Comparison of ENCODE assay signal across 1 cellular context in genomic region chr10:79483948-79484347, GRCh38.
TF ChIP-seq lines count a peak whose summit lies in the region.

No MANE protein-coding gene starts in this region.

TF ChIP-seq in SK-N-SH treated with all-trans-retinoic acid at 6 μM for 48 hours, 23 proteins besides CTCF, POLR2A, EP300 and RAD21 (continued from another document):
- TF ChIP-seq CSRNP3 (CRISPR knock-in tag; IDR thresholded peaks at IDR 0.05) (no peak), GLIS3 (CRISPR knock-in tag; IDR thresholded peaks at IDR 0.05) (no peak), ARNTL (CRISPR knock-in tag; IDR thresholded peaks at IDR 0.05; ENCODE audit: borderline replicate concordance, low read depth) (no peak), PATZ1 (CRISPR knock-in tag; IDR thresholded peaks at IDR 0.05; ENCODE audit: borderline replicate concordance) (no peak), RARB (CRISPR knock-in tag; IDR thresholded peaks at IDR 0.05) (0 out of 2 replicates have a peak, but pooled peaks have one; percentile 44)
